ENCODE assay signal across 24 cellular contexts in the genomic region with DNA sequence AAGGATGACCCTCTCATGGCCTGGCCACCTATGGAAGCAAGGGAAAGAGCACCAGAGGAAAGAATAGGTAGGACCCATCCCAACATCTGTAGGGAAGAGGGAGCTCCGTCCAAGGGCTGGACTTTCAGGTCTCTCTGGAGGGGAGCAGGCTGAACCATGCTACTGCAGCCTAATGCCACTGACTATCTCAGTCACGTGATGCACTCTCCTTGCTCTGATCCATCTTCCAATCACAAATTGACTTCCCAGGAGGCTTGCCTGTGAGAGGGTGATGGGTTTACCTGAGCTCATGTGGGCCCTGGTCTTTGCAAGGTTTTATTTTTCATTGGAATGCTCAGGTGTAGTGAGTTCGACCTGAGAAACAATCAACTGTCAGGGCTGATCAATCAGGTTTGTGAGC.
"Had no signal": no experiment of that assay in that cellular context is flagged by ENCODE, and none has a peak within 500 bp of the region (broad histone marks: within the 10 kb centered on the region; RNA-seq: fewer than 3 reads in every experiment).

No MANE protein-coding gene starts in this region.

- H3K36me3 ChIP-seq: heart left ventricle, left ventricle myocardium inferior, pancreas, prostate gland, sigmoid colon, spleen, tibial nerve, uterus had no signal

- H3K4me1 Mint-ChIP-seq: mesothelial cell of epicardium; naive thymus-derived CD4-positive, alpha-beta T cell; stimulated activated naive B cell treated with anti-CD40 and anti-IgM and Interleukin-4, amounts not matched to agents 10 μg/mL and 1 μg/mL and 100 μg/mL, for 72 hours had no signal

- H3K4me3 ChIP-seq: heart left ventricle, left ventricle myocardium inferior, lung, mucosa of descending colon, pancreas, prostate gland, sigmoid colon, spleen, tibial nerve, uterus had no signal

- FAIRE-seq: pancreas, small intestine had no signal

- H3K36me3 Mint-ChIP-seq: mesothelial cell of epicardium; naive thymus-derived CD4-positive, alpha-beta T cell; natural killer cell treated with Interleukin-12 subunit alpha and Interleukin-12 subunit beta and Interleukin-15 and Interleukin-18, amount 100 ng/mL, for 72 hours; stimulated activated naive B cell treated with anti-CD40 and anti-IgM and Interleukin-4, amounts not matched to agents 10 μg/mL and 1 μg/mL and 100 μg/mL, for 72 hours; type B pancreatic cell had no signal

- H3K4me1 ChIP-seq: heart left ventricle, left ventricle myocardium inferior, pancreas, prostate gland, sigmoid colon, spleen, tibial nerve, uterus had no signal

- DNase-seq: heart left ventricle; islet precursor cell; left ventricle myocardium inferior; mesendoderm; mucosa of descending colon; naive thymus-derived CD4-positive, alpha-beta T cell; pancreas; posterior cingulate gyrus; retina; right cardiac atrium; sigmoid colon; small intestine; spleen; stimulated activated CD4-positive, alpha-beta T cell treated with anti-CD3 and anti-CD28 coated beads, Interleukin-4, amount 100 ng/mL, for 24 hours; stimulated activated naive B cell treated with anti-CD40 and anti-IgM and Interleukin-4, amounts not matched to agents 10 μg/mL and 1 μg/mL and 100 μg/mL, for 72 hours; substantia nigra; uterus had no signal

- H3K27ac Mint-ChIP-seq: mesothelial cell of epicardium; naive thymus-derived CD4-positive, alpha-beta T cell; natural killer cell treated with Interleukin-12 subunit alpha and Interleukin-12 subunit beta and Interleukin-15 and Interleukin-18, amount 100 ng/mL, for 72 hours; stimulated activated naive B cell treated with anti-CD40 and anti-IgM and Interleukin-4, amounts not matched to agents 10 μg/mL and 1 μg/mL and 100 μg/mL, for 72 hours; stimulated activated naive CD8-positive, alpha-beta T cell treated with anti-CD3 and anti-CD28 coated beads, Interleukin-15, Interleukin-2, amounts not matched to agents 100 ng/mL and 50 ng/mL, for 24 hours; type B pancreatic cell had no signal

- H3K9me3 Mint-ChIP-seq: type B pancreatic cell had no signal

- H3K4me3 Mint-ChIP-seq: mesothelial cell of epicardium; naive thymus-derived CD4-positive, alpha-beta T cell; natural killer cell treated with Interleukin-12 subunit alpha and Interleukin-12 subunit beta and Interleukin-15 and Interleukin-18, amount 100 ng/mL, for 72 hours; stimulated activated naive B cell treated with anti-CD40 and anti-IgM and Interleukin-4, amounts not matched to agents 10 μg/mL and 1 μg/mL and 100 μg/mL, for 72 hours; stimulated activated naive CD8-positive, alpha-beta T cell treated with anti-CD3 and anti-CD28 coated beads, Interleukin-15, Interleukin-2, amounts not matched to agents 100 ng/mL and 50 ng/mL, for 24 hours; type B pancreatic cell had no signal

- H3K27ac ChIP-seq: heart left ventricle, left ventricle myocardium inferior, pancreas, prostate gland, sigmoid colon, spleen, tibial nerve, uterus had no signal

- ATAC-seq: heart left ventricle; mucosa of descending colon; naive thymus-derived CD4-positive, alpha-beta T cell; natural killer cell treated with Interleukin-12 subunit alpha and Interleukin-12 subunit beta and Interleukin-15 and Interleukin-18, amount 100 ng/mL, for 72 hours; pancreas; right cardiac atrium; stimulated activated naive B cell treated with anti-CD40 and anti-IgM and Interleukin-4, amounts not matched to agents 10 μg/mL and 1 μg/mL and 100 μg/mL, for 72 hours had no signal

- H3K9me3 ChIP-seq: mucosa of descending colon, pancreas, prostate gland, uterus had no signal

- H3K27me3 ChIP-seq: pancreas, sigmoid colon, spleen, tibial nerve, uterus had no signal
